Comparison of ENCODE assay signal across 2 cellular contexts in genomic region chr20:23047001-23047737, GRCh38.
A peak's percentile ranks its signal among the peaks of the same experiment; 100 is the strongest.
TF ChIP-seq lines count a peak whose summit lies in the region.

No MANE protein-coding gene starts in this region.

TF ChIP-seq in GM23338, 12 proteins besides CTCF, POLR2A, EP300 and RAD21:
- peak; percentile 85 for TF ChIP-seq CREB1 (CRISPR knock-in tag; IDR thresholded peaks at IDR 0.05; ENCODE audit: low read depth)
- no peak for TF ChIP-seq ETS1 (IDR thresholded peaks at IDR 0.05)

TF ChIP-seq in HepG2, 621 proteins besides CTCF, POLR2A, EP300 and RAD21:
- TF ChIP-seq ATF7 (IDR thresholded peaks at IDR 0.05) = peak; percentile 65
- no peak for TF ChIP-seq ATF7 (CRISPR knock-in tag; IDR thresholded peaks at IDR 0.05)
- no peak for TF ChIP-seq ATF7-NPFF (CRISPR knock-in tag; IDR thresholded peaks at IDR 0.05; ENCODE audit: low read depth)
- TF ChIP-seq CREB1 (IDR thresholded peaks at IDR 0.05) = peak; percentile 98
- TF ChIP-seq CREB1 (CRISPR knock-in tag; IDR thresholded peaks at IDR 0.05) = no peak
TF ChIP-seq in HepG2: peak in this region for 2.
